10 cellular contexts compared by ENCODE assay signal in the genomic region with DNA sequence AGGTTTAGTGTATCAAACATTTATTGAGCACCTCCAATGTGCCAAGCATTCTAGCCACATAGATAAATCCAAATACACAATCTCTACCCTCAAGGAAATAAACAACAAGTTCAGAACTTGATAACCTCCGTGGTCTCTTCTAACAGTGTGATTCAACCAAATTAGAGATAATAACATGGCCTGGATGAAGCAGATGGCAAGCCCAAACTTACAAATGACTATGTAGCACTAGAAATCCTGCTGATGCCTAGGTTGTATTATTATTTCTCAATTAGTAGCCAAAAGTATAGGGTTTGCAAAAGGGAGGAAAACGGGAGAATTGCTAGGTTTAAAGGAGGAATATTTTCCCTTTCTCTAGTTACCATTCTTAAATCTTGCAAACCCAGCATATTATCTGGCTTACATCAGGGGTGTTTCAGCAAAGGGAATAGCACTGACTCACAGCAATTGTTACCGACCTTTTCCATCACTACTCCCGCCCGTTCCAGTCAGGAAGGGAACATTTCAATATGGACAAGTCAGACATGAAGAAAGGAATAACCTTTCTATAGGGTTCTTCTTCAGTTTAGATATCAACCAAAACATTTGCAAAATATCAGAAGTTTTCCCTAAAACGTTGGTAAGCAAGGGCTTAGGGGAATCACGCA. TPM values are rescaled to one million over a fixed set of nuclear protein-coding genes. Genes with fewer than 3 reads are reported as not detected.
DNase-seq lines count a peak whose midpoint lies in the region; ATAC-seq and TF ChIP-seq lines count a peak whose summit lies in the region.
"Had no signal": no experiment of that assay in that cellular context is flagged by ENCODE, and none has a peak within 500 bp of the region (broad histone marks: within the 10 kb centered on the region; RNA-seq: fewer than 3 reads in every experiment).

No MANE protein-coding gene starts in this region.

- no peaks in the 10 kb centered on the region for H3K9me2 ChIP-seq in GM23338 (ENCODE audit: insufficient read depth)

- TF ChIP-seq CTCF in GM23338 (conservative IDR thresholded peaks at IDR 0.05; ENCODE audit: low read depth in 2 of 2): no peak
- no peak for TF ChIP-seq CTCF in WI38 (IDR thresholded peaks at IDR 0.05; ENCODE audit: low read depth, low read length)

- H3K9me3 Mint-ChIP-seq in GM23338: no peaks in the 10 kb centered on the region

- H3K27ac ChIP-seq in GM23338 (ENCODE audit: low read depth) (no peak overlapping the region), skeletal muscle tissue (ENCODE audit: low read depth, low read length) (peak overlapping the region; percentile 79)

- intact Hi-C loops in left ventricle myocardium superior (cut with micrococcal nuclease): no loop called here

- H3K4me2 ChIP-seq in GM23338: peak overlapping the region; percentile 95

- H3K9ac ChIP-seq in skeletal muscle tissue (ENCODE audit: low read depth in 1 of 3, low read length in 3 of 3): peak overlapping the region in 1 of 3 donors; percentile 52

- H3K36me3 Mint-ChIP-seq in GM23338 (ENCODE audit: low read depth): peaks cover 8% of the 10 kb centered on the region
- H3K36me3 Mint-ChIP-seq: IgD-negative memory B cell had no signal

- peaks cover 28% of the 10 kb centered on the region for H3K4me1 ChIP-seq in GM23338 (ENCODE audit: insufficient read depth)
- peaks cover 7 to 19% (median 12%) of the 10 kb centered on the region in 3 donors for H3K4me1 ChIP-seq in skeletal muscle tissue (ENCODE audit: control insufficient read depth in 3 of 3, insufficient read depth in 3 of 3, low read length in 3 of 3)

- H3K4me1 Mint-ChIP-seq in GM23338: peaks cover 28% of the 10 kb centered on the region

- DNase-seq in GM23338 (ENCODE audit: low spot score) (no peak), left ventricle myocardium superior (no peak), NCI-H1930 (lab: John Stamatoyannopoulos, UW) (no peak), NCI-H1694 (lab: John Stamatoyannopoulos, UW) (no peak)

- peaks cover 70% of the 10 kb centered on the region for H3K79me2 ChIP-seq in GM23338 (replicated peaks; ENCODE audit: insufficient read depth)

- peaks cover 14% of the 10 kb centered on the region for H3K27me3 Mint-ChIP-seq in GM23338 (ENCODE audit: insufficient read depth, low read depth, poor library complexity)

- ATAC-seq in GM23338: no peak
- peak; percentile 23 for ATAC-seq in left ventricle myocardium superior
- no peak for ATAC-seq in HG02571 (IDR thresholded peaks at IDR 0.05; ENCODE audit: unreplicated experiment)
- ATAC-seq in GM21526 (IDR thresholded peaks at IDR 0.05; ENCODE audit: low FRiP score, unreplicated experiment): no peak
- ATAC-seq: Panc1 had no signal

- peak overlapping the region; percentile 91 for H3K4me3 ChIP-seq in GM23338
- peak overlapping the region; percentile 90 for H3K4me3 ChIP-seq in WI38 (ENCODE audit: low read depth, low read length)
- peak overlapping the region in 1 of 3 donors; percentile 49 for H3K4me3 ChIP-seq in skeletal muscle tissue (ENCODE audit: low read length in 3 of 3)

- H3K27me3 ChIP-seq in GM23338 (ENCODE audit: insufficient read depth) (peaks cover 15% of the 10 kb centered on the region), skeletal muscle tissue (ENCODE audit: control insufficient read depth in 3 of 3, insufficient read depth in 3 of 3, low read length in 3 of 3) (peaks cover 4 to 12% (median 5%) of the 10 kb centered on the region in 3 donors)

- H4K20me1 ChIP-seq in GM23338 (replicated peaks; ENCODE audit: insufficient read depth): no peaks in the 10 kb centered on the region; the same call in 1 of the 2 replicates

- H3K36me3 ChIP-seq in GM23338 (ENCODE audit: insufficient read depth) (no peaks in the 10 kb centered on the region), skeletal muscle tissue (ENCODE audit: control insufficient read depth in 3 of 3, insufficient read depth in 3 of 3, low read length in 3 of 3) (no peaks in the 10 kb centered on the region)

- peaks cover 6% of the 10 kb centered on the region; the same call in 1 of the 2 replicates for H3F3A ChIP-seq in GM23338 (replicated peaks; ENCODE audit: low read depth)

- H3K4me3 Mint-ChIP-seq in GM23338: peak overlapping the region; percentile 90
- H3K4me3 Mint-ChIP-seq: IgD-negative memory B cell had no signal

- no peak overlapping the region for H3K27ac Mint-ChIP-seq in GM23338
- H3K27ac Mint-ChIP-seq: IgD-negative memory B cell had no signal

- H3K9me3 ChIP-seq in skeletal muscle tissue (ENCODE audit: control insufficient read depth in 3 of 3, low read length in 3 of 3): no peaks in the 10 kb centered on the region

- no peak overlapping the region for H2AFZ ChIP-seq in GM23338

TF ChIP-seq in GM23338, 12 proteins besides CTCF, POLR2A, EP300 and RAD21 (continues in another document):
- TF ChIP-seq JUNB (IDR thresholded peaks at IDR 0.05; ENCODE audit: unreplicated experiment): no peak
- TF ChIP-seq, protein P1, sequence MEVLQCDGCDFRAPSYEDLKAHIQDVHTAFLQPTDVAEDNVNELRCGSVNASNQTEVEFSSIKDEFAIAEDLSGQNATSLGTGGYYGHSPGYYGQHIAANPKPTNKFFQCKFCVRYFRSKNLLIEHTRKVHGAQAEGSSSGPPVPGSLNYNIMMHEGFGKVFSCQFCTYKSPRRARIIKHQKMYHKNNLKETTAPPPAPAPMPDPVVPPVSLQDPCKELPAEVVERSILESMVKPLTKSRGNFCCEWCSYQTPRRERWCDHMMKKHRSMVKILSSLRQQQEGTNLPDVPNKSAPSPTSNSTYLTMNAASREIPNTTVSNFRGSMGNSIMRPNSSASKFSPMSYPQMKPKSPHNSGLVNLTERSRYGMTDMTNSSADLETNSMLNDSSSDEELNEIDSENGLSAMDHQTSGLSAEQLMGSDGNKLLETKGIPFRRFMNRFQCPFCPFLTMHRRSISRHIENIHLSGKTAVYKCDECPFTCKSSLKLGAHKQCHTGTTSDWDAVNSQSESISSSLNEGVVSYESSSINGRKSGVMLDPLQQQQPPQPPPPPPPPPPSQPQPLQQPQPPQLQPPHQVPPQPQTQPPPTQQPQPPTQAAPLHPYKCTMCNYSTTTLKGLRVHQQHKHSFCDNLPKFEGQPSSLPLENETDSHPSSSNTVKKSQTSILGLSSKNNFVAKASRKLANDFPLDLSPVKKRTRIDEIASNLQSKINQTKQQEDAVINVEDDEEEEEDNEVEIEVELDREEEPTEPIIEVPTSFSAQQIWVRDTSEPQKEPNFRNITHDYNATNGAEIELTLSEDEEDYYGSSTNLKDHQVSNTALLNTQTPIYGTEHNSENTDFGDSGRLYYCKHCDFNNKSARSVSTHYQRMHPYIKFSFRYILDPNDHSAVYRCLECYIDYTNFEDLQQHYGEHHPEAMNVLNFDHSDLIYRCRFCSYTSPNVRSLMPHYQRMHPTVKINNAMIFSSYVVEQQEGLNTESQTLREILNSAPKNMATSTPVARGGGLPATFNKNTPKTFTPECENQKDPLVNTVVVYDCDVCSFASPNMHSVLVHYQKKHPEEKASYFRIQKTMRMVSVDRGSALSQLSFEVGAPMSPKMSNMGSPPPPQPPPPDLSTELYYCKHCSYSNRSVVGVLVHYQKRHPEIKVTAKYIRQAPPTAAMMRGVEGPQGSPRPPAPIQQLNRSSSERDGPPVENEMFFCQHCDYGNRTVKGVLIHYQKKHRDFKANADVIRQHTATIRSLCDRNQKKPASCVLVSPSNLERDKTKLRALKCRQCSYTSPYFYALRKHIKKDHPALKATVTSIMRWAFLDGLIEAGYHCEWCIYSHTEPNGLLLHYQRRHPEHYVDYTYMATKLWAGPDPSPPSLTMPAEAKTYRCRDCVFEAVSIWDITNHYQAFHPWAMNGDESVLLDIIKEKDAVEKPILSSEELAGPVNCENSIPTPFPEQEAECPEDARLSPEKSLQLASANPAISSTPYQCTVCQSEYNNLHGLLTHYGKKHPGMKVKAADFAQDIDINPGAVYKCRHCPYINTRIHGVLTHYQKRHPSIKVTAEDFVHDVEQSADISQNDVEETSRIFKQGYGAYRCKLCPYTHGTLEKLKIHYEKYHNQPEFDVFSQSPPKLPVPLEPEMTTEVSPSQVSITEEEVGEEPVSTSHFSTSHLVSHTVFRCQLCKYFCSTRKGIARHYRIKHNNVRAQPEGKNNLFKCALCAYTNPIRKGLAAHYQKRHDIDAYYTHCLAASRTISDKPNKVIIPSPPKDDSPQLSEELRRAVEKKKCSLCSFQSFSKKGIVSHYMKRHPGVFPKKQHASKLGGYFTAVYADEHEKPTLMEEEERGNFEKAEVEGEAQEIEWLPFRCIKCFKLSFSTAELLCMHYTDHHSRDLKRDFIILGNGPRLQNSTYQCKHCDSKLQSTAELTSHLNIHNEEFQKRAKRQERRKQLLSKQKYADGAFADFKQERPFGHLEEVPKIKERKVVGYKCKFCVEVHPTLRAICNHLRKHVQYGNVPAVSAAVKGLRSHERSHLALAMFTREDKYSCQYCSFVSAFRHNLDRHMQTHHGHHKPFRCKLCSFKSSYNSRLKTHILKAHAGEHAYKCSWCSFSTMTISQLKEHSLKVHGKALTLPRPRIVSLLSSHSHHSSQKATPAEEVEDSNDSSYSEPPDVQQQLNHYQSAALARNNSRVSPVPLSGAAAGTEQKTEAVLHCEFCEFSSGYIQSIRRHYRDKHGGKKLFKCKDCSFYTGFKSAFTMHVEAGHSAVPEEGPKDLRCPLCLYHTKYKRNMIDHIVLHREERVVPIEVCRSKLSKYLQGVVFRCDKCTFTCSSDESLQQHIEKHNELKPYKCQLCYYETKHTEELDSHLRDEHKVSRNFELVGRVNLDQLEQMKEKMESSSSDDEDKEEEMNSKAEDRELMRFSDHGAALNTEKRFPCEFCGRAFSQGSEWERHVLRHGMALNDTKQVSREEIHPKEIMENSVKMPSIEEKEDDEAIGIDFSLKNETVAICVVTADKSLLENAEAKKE (CRISPR knock-in tag; IDR thresholded peaks at IDR 0.05): no peak
- no peak for TF ChIP-seq NANOG (IDR thresholded peaks at IDR 0.05; ENCODE audit: borderline replicate concordance)
- no peak for TF ChIP-seq ZNF114 (CRISPR knock-in tag; IDR thresholded peaks at IDR 0.05)
- no peak for TF ChIP-seq ZNF331 (CRISPR knock-in tag; IDR thresholded peaks at IDR 0.05; ENCODE audit: low read depth)

RNA-seq across cellular contexts. Expression of a gene that starts 2.3 kb away (rescaled TPM):
- 440 and 455 TPM in 2 replicates for total RNA-seq in GM23338 (2014; rRNA removed; shearing (Covaris generic))
- polyA plus RNA-seq in GM23338 (2016; fragmentation: Nextera tagmentation; extraction: Ambion mirVana): 97.6 and 102 TPM in 2 replicates
- total RNA-seq in left ventricle myocardium superior: 19.5 TPM
- total RNA-seq in skeletal muscle tissue: 109 TPM
- polyA plus RNA-seq: IgD-negative memory B cell had no signal
